In genomic region chr4:89101256-89102161, GRCh38 we compare ENCODE assay signal across 9 cellular contexts. TPM values are rescaled to one million over a fixed set of nuclear protein-coding genes. Genes with fewer than 3 reads are reported as not detected.
DNase-seq lines count a peak whose midpoint lies in the region; ATAC-seq and TF ChIP-seq lines count a peak whose summit lies in the region.
"Had no signal": no experiment of that assay in that cellular context is flagged by ENCODE, and none has a peak within 500 bp of the region (broad histone marks: within the 10 kb centered on the region; RNA-seq: fewer than 3 reads in every experiment).

No MANE protein-coding gene starts in this region.

- ATAC-seq in GM19043 (IDR thresholded peaks at IDR 0.05; ENCODE audit: low read depth, unreplicated experiment) (peak; percentile 88), HG02870 (IDR thresholded peaks at IDR 0.05; ENCODE audit: unreplicated experiment) (peak; percentile 95)
- ATAC-seq: left ventricle myocardium superior had no signal

- peak overlapping the region; percentile 24; the same call in 1 of the 2 replicates for H3K4me3 ChIP-seq in GM06990 (replicated peaks; ENCODE audit: low read depth, low read length)
- H3K4me3 ChIP-seq in right atrium auricular region, result no peak overlapping the region

- TF ChIP-seq CTCF in GM06990 (IDR thresholded peaks at IDR 0.05; ENCODE audit: insufficient read depth, low read length, poor library complexity, severe bottlenecking) (no peak), right atrium auricular region (IDR thresholded peaks at IDR 0.05) (no peak)

- H3K27ac ChIP-seq in right atrium auricular region, result no peak overlapping the region

- no peaks in the 10 kb centered on the region for H3K27me3 ChIP-seq in GM06990 (replicated peaks; ENCODE audit: control insufficient read depth, insufficient read depth, low read length)
- H3K27me3 ChIP-seq in right atrium auricular region, result no peaks in the 10 kb centered on the region

- H3K36me3 ChIP-seq in GM06990 (ENCODE audit: control insufficient read depth, insufficient read depth, low read length), result no peaks in the 10 kb centered on the region
- no peaks in the 10 kb centered on the region for H3K36me3 ChIP-seq in right atrium auricular region

- DNase-seq in GM06990 (ENCODE audit: extremely low read depth, insufficient read length), result peak; percentile 75
- DNase-seq in RPMI7951 (ENCODE audit: low read depth), result peak; percentile 15
- DNase-seq in nucleus accumbens (lab: John Stamatoyannopoulos, UW), result no peak
- DNase-seq in right atrium auricular region (ENCODE audit: low spot score), result no peak
- DNase-seq in DMS114 treated with DMSO at 0.1 percent for 48 hours (lab: John Stamatoyannopoulos, UW; ENCODE audit: unreplicated experiment), result no peak
- DNase-seq in activated effector memory CD4-positive, alpha-beta T cell treated with Interleukin-2 at 50 U/mL for 16 hours, result no peak
- DNase-seq: left ventricle myocardium superior had no signal

- no peaks in the 10 kb centered on the region for H3K9me3 ChIP-seq in right atrium auricular region

- no peaks in the 10 kb centered on the region for H3K4me1 ChIP-seq in right atrium auricular region

RNA-seq across cellular contexts. Expression of gene TIGD2, which starts 9.8 kb away (rescaled TPM):
- 6.8 TPM in 2 replicates for total RNA-seq in RPMI7951 (2014; rRNA removed; shearing (Covaris generic))
- 1 to 10 TPM; 1.5 to 2.3 TPM for total RNA-seq in right atrium auricular region

RNA-seq across cellular contexts. Expression of gene FAM13A, which starts 44.5 kb away (rescaled TPM):
- total RNA-seq in RPMI7951 (2014; rRNA removed; shearing (Covaris generic)), result 8.0 and 9.9 TPM in 2 replicates
- total RNA-seq in right atrium auricular region, result 10 to 100 TPM in 1 of 2 donors, 1 to 10 TPM in 1; 8.1 to 13.6 TPM

Comparison
In these comparisons a context has a peak if more than half of its experiments do, and no peak if none do; other contexts are left out.
1. DNase-seq: peak in GM06990 (single experiment) and RPMI7951 (single experiment); none in nucleus accumbens (0 of 56), right atrium auricular region (single experiment), DMS114 treated with DMSO at 0.1 percent for 48 hours (single experiment) and activated effector memory CD4-positive, alpha-beta T cell treated with Interleukin-2 at 50 U/mL for 16 hours (single experiment).